Comparison of ENCODE assay signal across 1 cellular context in the genomic region with DNA sequence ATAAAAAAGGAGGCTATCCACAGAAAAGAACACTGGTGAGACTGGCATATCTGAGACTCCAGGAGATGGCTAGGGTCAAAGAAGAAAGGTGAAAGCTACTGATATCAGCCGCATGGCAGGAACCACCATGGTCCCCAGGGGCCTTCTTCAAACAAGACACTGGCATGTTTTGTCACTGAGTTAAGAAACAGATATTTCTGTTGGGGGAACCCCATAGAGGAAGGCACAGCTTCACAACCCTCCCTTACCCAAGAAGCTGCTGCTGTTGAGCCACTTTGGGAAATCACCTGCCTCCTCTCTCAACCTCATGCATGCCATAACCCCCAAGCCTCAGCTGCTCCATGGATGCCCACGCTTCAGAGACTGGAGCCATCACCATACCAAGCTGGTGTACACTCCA.
TF ChIP-seq lines count a peak whose summit lies in the region.

No MANE protein-coding gene starts in this region.

TF ChIP-seq in GM23338, 12 proteins besides CTCF, POLR2A, EP300 and RAD21 (continued from another document):
- TF ChIP-seq, protein P1, sequence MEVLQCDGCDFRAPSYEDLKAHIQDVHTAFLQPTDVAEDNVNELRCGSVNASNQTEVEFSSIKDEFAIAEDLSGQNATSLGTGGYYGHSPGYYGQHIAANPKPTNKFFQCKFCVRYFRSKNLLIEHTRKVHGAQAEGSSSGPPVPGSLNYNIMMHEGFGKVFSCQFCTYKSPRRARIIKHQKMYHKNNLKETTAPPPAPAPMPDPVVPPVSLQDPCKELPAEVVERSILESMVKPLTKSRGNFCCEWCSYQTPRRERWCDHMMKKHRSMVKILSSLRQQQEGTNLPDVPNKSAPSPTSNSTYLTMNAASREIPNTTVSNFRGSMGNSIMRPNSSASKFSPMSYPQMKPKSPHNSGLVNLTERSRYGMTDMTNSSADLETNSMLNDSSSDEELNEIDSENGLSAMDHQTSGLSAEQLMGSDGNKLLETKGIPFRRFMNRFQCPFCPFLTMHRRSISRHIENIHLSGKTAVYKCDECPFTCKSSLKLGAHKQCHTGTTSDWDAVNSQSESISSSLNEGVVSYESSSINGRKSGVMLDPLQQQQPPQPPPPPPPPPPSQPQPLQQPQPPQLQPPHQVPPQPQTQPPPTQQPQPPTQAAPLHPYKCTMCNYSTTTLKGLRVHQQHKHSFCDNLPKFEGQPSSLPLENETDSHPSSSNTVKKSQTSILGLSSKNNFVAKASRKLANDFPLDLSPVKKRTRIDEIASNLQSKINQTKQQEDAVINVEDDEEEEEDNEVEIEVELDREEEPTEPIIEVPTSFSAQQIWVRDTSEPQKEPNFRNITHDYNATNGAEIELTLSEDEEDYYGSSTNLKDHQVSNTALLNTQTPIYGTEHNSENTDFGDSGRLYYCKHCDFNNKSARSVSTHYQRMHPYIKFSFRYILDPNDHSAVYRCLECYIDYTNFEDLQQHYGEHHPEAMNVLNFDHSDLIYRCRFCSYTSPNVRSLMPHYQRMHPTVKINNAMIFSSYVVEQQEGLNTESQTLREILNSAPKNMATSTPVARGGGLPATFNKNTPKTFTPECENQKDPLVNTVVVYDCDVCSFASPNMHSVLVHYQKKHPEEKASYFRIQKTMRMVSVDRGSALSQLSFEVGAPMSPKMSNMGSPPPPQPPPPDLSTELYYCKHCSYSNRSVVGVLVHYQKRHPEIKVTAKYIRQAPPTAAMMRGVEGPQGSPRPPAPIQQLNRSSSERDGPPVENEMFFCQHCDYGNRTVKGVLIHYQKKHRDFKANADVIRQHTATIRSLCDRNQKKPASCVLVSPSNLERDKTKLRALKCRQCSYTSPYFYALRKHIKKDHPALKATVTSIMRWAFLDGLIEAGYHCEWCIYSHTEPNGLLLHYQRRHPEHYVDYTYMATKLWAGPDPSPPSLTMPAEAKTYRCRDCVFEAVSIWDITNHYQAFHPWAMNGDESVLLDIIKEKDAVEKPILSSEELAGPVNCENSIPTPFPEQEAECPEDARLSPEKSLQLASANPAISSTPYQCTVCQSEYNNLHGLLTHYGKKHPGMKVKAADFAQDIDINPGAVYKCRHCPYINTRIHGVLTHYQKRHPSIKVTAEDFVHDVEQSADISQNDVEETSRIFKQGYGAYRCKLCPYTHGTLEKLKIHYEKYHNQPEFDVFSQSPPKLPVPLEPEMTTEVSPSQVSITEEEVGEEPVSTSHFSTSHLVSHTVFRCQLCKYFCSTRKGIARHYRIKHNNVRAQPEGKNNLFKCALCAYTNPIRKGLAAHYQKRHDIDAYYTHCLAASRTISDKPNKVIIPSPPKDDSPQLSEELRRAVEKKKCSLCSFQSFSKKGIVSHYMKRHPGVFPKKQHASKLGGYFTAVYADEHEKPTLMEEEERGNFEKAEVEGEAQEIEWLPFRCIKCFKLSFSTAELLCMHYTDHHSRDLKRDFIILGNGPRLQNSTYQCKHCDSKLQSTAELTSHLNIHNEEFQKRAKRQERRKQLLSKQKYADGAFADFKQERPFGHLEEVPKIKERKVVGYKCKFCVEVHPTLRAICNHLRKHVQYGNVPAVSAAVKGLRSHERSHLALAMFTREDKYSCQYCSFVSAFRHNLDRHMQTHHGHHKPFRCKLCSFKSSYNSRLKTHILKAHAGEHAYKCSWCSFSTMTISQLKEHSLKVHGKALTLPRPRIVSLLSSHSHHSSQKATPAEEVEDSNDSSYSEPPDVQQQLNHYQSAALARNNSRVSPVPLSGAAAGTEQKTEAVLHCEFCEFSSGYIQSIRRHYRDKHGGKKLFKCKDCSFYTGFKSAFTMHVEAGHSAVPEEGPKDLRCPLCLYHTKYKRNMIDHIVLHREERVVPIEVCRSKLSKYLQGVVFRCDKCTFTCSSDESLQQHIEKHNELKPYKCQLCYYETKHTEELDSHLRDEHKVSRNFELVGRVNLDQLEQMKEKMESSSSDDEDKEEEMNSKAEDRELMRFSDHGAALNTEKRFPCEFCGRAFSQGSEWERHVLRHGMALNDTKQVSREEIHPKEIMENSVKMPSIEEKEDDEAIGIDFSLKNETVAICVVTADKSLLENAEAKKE (CRISPR knock-in tag; IDR thresholded peaks at IDR 0.05): no peak
- TF ChIP-seq ZNF114 (CRISPR knock-in tag; IDR thresholded peaks at IDR 0.05): no peak
- no peak for TF ChIP-seq JUNB (IDR thresholded peaks at IDR 0.05; ENCODE audit: unreplicated experiment)
TF ChIP-seq in GM23338: peak in this region for 0.
